16 cellular contexts compared by ENCODE assay signal in the genomic region with DNA sequence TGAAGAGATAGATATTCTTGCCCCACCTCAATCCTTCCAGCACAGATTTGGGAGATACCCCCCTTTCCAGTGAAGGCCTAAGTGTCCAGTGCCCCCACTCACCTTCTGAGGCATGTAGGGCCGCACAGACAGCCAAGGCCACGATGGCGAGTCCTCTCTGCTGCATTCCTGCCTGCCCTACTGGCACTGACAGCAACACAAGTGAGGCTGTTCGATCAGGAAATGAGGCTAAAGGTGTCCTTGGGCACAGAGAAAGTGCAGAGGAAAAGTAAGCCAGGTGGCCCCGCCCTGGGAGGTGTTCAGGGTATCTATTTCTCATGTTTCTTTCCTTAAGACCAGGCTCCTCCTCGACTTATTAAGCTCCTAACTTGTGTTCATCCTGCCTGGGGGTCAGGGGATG. TPM values are rescaled to one million over a fixed set of nuclear protein-coding genes. Genes with fewer than 3 reads are reported as not detected.
DNase-seq lines count a peak whose midpoint lies in the region; ATAC-seq, FAIRE-seq and TF ChIP-seq lines count a peak whose summit lies in the region.
"Had no signal": no experiment of that assay in that cellular context is flagged by ENCODE, and none has a peak within 500 bp of the region (broad histone marks: within the 10 kb centered on the region; RNA-seq: fewer than 3 reads in every experiment).

A gene with protein sequence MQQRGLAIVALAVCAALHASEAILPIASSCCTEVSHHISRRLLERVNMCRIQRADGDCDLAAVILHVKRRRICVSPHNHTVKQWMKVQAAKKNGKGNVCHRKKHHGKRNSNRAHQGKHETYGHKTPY (minus strand): TSS at position 241 of the 400 bp plus-strand sequence. CDS start 75 bp downstream, at position 166.

- H3K4me3 ChIP-seq in K562 (no peak within 1 kb of the TSS), trophoblast cell (ENCODE audit: low read depth, low read length) (no peak within 1 kb of the TSS), OCI-LY7 (ENCODE audit: low read depth, low read length, poor library complexity, severe bottlenecking) (no peak within 1 kb of the TSS)
- H3K4me3 ChIP-seq: SK-N-MC had no signal

- TF ChIP-seq POLR2A in K562 (conservative IDR thresholded peaks at IDR 0.05) = no peak

- no peaks in the 10 kb centered on the region for H3K27me3 ChIP-seq in K562 (ENCODE audit: control insufficient read depth in 2 of 2, insufficient read depth in 2 of 2, low read length in 2 of 2)
- H3K27me3 ChIP-seq in trophoblast cell (ENCODE audit: insufficient read depth, low read length) = no peaks in the 10 kb centered on the region

- H3K23ac ChIP-seq in trophoblast cell (ENCODE audit: low read length) = no peak within 1 kb of the TSS

- H3K79me2 ChIP-seq in K562 (ENCODE audit: control insufficient read depth, insufficient read depth, low read length) (no peaks in the 10 kb centered on the region), trophoblast cell (ENCODE audit: control insufficient read depth, insufficient read depth, low read length, poor library complexity) (no peaks in the 10 kb centered on the region), OCI-LY7 (ENCODE audit: insufficient read depth, low read depth, low read length) (no peaks in the 10 kb centered on the region)

- H3K4me2 ChIP-seq in K562 (ENCODE audit: insufficient read depth, low read length) = no peak within 1 kb of the TSS
- H3K4me2 ChIP-seq in trophoblast cell (ENCODE audit: low read length) = no peak within 1 kb of the TSS
- no peak within 1 kb of the TSS for H3K4me2 ChIP-seq in OCI-LY7 (ENCODE audit: low read length)

- peaks cover 2% of the 10 kb centered on the region for H3K79me1 ChIP-seq in trophoblast cell (ENCODE audit: low read length)

- H3K9me3 Mint-ChIP-seq in T-helper 2 cell treated with Interferon-gamma antibody and Interleukin-4, amounts not matched to agents 5 μg/mL and 100 μg/mL, for 36 hours = no peaks in the 10 kb centered on the region
- peaks cover 0 to 3% (median 0%) of the 10 kb centered on the region in 3 donors for H3K9me3 Mint-ChIP-seq in IgD-negative memory B cell
- H3K9me3 Mint-ChIP-seq in mesothelial cell of epicardium = peaks cover 4% of the 10 kb centered on the region

- H3K4me1 ChIP-seq in K562 (replicated peaks in 1 of 2; ENCODE audit: control insufficient read depth in 2 of 2, insufficient read depth in 2 of 2, low read length in 2 of 2) = peaks cover 13 to 18% of the 10 kb centered on the region in 2 experiments
- H3K4me1 ChIP-seq in trophoblast cell (ENCODE audit: control insufficient read depth in 1 of 2, insufficient read depth in 2 of 2, low read length in 2 of 2) = peaks cover 2 to 9% of the 10 kb centered on the region in 2 experiments
- no peaks in the 10 kb centered on the region for H3K4me1 ChIP-seq in OCI-LY7 (ENCODE audit: insufficient read depth, low read length, poor library complexity, severe bottlenecking)

- H3K14ac ChIP-seq in trophoblast cell (ENCODE audit: low read length) = peak within 1 kb of the TSS; percentile 63

- no peak within 1 kb of the TSS for H4K8ac ChIP-seq in trophoblast cell (ENCODE audit: low read depth, low read length)

- no peaks in the 10 kb centered on the region for H3K9me3 ChIP-seq in K562 (replicated peaks; ENCODE audit: control insufficient read depth, insufficient read depth, low read depth, low read length)
- no peaks in the 10 kb centered on the region for H3K9me3 ChIP-seq in trophoblast cell (ENCODE audit: insufficient read depth, low read depth, low read length)
- H3K9me3 ChIP-seq in OCI-LY7 (ENCODE audit: low read length) = no peaks in the 10 kb centered on the region

- H2BK120ac ChIP-seq in trophoblast cell (ENCODE audit: insufficient read depth, low read length, poor library complexity) = no peak within 1 kb of the TSS

- H4K20me1 ChIP-seq in K562 (replicated peaks; ENCODE audit: control insufficient read depth, insufficient read depth, low read length) = no peaks in the 10 kb centered on the region
- H4K20me1 ChIP-seq in OCI-LY7 (ENCODE audit: insufficient read depth, low read length) = no peaks in the 10 kb centered on the region

- H4K91ac ChIP-seq in trophoblast cell (ENCODE audit: low read depth, low read length) = peak within 1 kb of the TSS; percentile 63

- H2AFZ ChIP-seq in K562 (ENCODE audit: low read depth, low read length) (peak within 1 kb of the TSS; percentile 36; the same call in 1 of the 2 replicates), trophoblast cell (ENCODE audit: insufficient read depth, low read length, poor library complexity) (no peak within 1 kb of the TSS), OCI-LY7 (ENCODE audit: low read length) (no peak within 1 kb of the TSS)

- H3K18ac ChIP-seq in trophoblast cell (ENCODE audit: low read length) = no peak within 1 kb of the TSS

- no peaks in the 10 kb centered on the region for H3K9me2 ChIP-seq in OCI-LY7 (ENCODE audit: insufficient read depth, low read length)

- no peak within 1 kb of the TSS for H3K27ac ChIP-seq in K562 (ENCODE audit: extremely low read depth, low read depth, low read length)
- no peak within 1 kb of the TSS for H3K27ac ChIP-seq in trophoblast cell (ENCODE audit: low read depth, low read length)
- H3K27ac ChIP-seq in OCI-LY7 (ENCODE audit: low read depth, low read length, poor library complexity, severe bottlenecking) = no peak within 1 kb of the TSS
- H3K27ac ChIP-seq: SK-N-MC had no signal

- no peak for DNase-seq in T-helper 2 cell treated with Interferon-gamma antibody and Interleukin-4, amounts not matched to agents 5 μg/mL and 100 μg/mL, for 36 hours (ENCODE audit: low spot score)
- DNase-seq in K562 (ENCODE audit: extremely low read depth in 1 of 4, low spot score in 3 of 4) (no peak), trophoblast cell (no peak), mesothelial cell of epicardium (ENCODE audit: low spot score in 2 of 2, unreplicated experiment in 2 of 2) (no peak), 8988T (no peak), OCI-LY7 (ENCODE audit: low spot score) (no peak)
- DNase-seq: activated CD4-positive, alpha-beta T cell treated with anti-CD3 and anti-CD28 coated beads, Interleukin-2, amount 10 ng/mL, durations not matched to agents 24 days and 14 days; caudate nucleus; HCEC 1CT; NCI-H446 treated with DMSO at 0.1 percent for 48 hours had no signal

- H3K9ac ChIP-seq in K562 (ENCODE audit: insufficient read depth in 1 of 2, low read depth in 2 of 2, low read length in 2 of 2) = no peak within 1 kb of the TSS; a peak in 1 of 4 replicates
- no peak within 1 kb of the TSS for H3K9ac ChIP-seq in trophoblast cell (ENCODE audit: low read length)

- TF ChIP-seq RAD21 in K562 (CRISPR knock-in tag; conservative IDR thresholded peaks at IDR 0.05 in 1 of 2, IDR thresholded peaks at IDR 0.05 in 1 of 2) = no peak

- ATAC-seq in K562 = no peak
- ATAC-seq: esophagus mucosa had no signal

- in situ Hi-C loops in K562 (cut with MboI) = no loop called here

- BruUV-seq in K562 (replicated peaks; lab: Mats Ljungman, UMichigan) = no TSS peak
- no TSS peak for BruUV-seq in OCI-LY7 (replicated peaks; lab: Mats Ljungman, UMichigan)

- intact Hi-C loops in T-helper 2 cell treated with Interferon-gamma antibody and Interleukin-4, amounts not matched to agents 100 ng/mL and 5 ng/mL, for 36 hours (cut with micrococcal nuclease) = no loop called here
- intact Hi-C loops in K562 (cut with micrococcal nuclease) = no loop called here
- intact Hi-C loops in OCI-LY7 (cut with micrococcal nuclease; ENCODE audit: unreplicated experiment) = no loop called here

- H3K4me1 Mint-ChIP-seq in T-helper 2 cell treated with Interferon-gamma antibody and Interleukin-4, amounts not matched to agents 5 μg/mL and 100 μg/mL, for 36 hours (ENCODE audit: low read depth) = no peaks in the 10 kb centered on the region
- H3K4me1 Mint-ChIP-seq in IgD-negative memory B cell = no peaks in the 10 kb centered on the region
- H3K4me1 Mint-ChIP-seq in mesothelial cell of epicardium = no peaks in the 10 kb centered on the region
- H3K4me1 Mint-ChIP-seq: activated CD4-positive, alpha-beta T cell treated with anti-CD3 and anti-CD28 coated beads, Interleukin-2, amount 10 ng/mL, durations not matched to agents 24 days and 14 days had no signal

- no peak within 1 kb of the TSS for H2AK5ac ChIP-seq in trophoblast cell (ENCODE audit: low read length)

- no peak for FAIRE-seq in K562 (lab: Jason Lieb, UNC)
- FAIRE-seq: GM19239 had no signal

- H2BK5ac ChIP-seq in trophoblast cell (ENCODE audit: low read depth, low read length, poor library complexity) = no peak within 1 kb of the TSS

- CTCF ChIA-PET in K562 (lab: Yijun Ruan, JAX; ENCODE audit: low intra/inter-chr PET ratio) (no interaction called here), OCI-LY7 (lab: Charles Lee; ENCODE audit: unreplicated experiment) (no interaction called here)

- TF ChIP-seq EP300 in K562 (IDR thresholded peaks at IDR 0.05; ENCODE audit: low read length) = no peak

- WGBS in K562 (ENCODE audit: insufficient coverage, low coverage, missing lambda C conversion rate) = 55% methylated on average over 6 of the region's 6 CpGs
- no CpG with 5 or more reads among the region's 6 CpGs for WGBS in trophoblast cell (ENCODE audit: extremely low coverage, insufficient coverage, insufficient read length)

- H3K27ac Mint-ChIP-seq in T-helper 2 cell treated with Interferon-gamma antibody and Interleukin-4, amounts not matched to agents 5 μg/mL and 100 μg/mL, for 36 hours = no peak within 1 kb of the TSS
- H3K27ac Mint-ChIP-seq in IgD-negative memory B cell (no peak within 1 kb of the TSS), mesothelial cell of epicardium (no peak within 1 kb of the TSS)
- H3K27ac Mint-ChIP-seq: activated CD4-positive, alpha-beta T cell treated with anti-CD3 and anti-CD28 coated beads, Interleukin-2, amount 10 ng/mL, durations not matched to agents 24 days and 14 days; activated T-helper 1 cell treated with anti-CD3 and anti-CD28 coated beads, Interleukin-12 subunit alpha, Interleukin-12 subunit beta, Interleukin-2, Interleukin-4 antibody, amounts not matched to agents 30 ng/mL and 10 ng/mL and 1 ng/mL, durations not matched to agents 14 hours and 24 hours and 36 hours had no signal

- no peak within 1 kb of the TSS for H3K4me3 Mint-ChIP-seq in T-helper 2 cell treated with Interferon-gamma antibody and Interleukin-4, amounts not matched to agents 5 μg/mL and 100 μg/mL, for 36 hours
- no peak within 1 kb of the TSS for H3K4me3 Mint-ChIP-seq in IgD-negative memory B cell
- no peak within 1 kb of the TSS for H3K4me3 Mint-ChIP-seq in mesothelial cell of epicardium
- H3K4me3 Mint-ChIP-seq: activated CD4-positive, alpha-beta T cell treated with anti-CD3 and anti-CD28 coated beads, Interleukin-2, amount 10 ng/mL, durations not matched to agents 24 days and 14 days; activated T-helper 1 cell treated with anti-CD3 and anti-CD28 coated beads, Interleukin-12 subunit alpha, Interleukin-12 subunit beta, Interleukin-2, Interleukin-4 antibody, amounts not matched to agents 30 ng/mL and 10 ng/mL and 1 ng/mL, durations not matched to agents 14 hours and 24 hours and 36 hours had no signal

- H4K12ac ChIP-seq in trophoblast cell (ENCODE audit: low read depth, low read length) = no peak within 1 kb of the TSS

- H3K36me3 Mint-ChIP-seq in T-helper 2 cell treated with Interferon-gamma antibody and Interleukin-4, amounts not matched to agents 5 μg/mL and 100 μg/mL, for 36 hours (ENCODE audit: low read depth) = no peaks in the 10 kb centered on the region
- H3K36me3 Mint-ChIP-seq in IgD-negative memory B cell (no peaks in the 10 kb centered on the region), mesothelial cell of epicardium (no peaks in the 10 kb centered on the region)

- POLR2A ChIA-PET in K562 (lab: Yijun Ruan, JAX) (interaction anchor here (0.6 to 2.7 kb wide), 7 partner anchors 9 to 374 kb away, joined by 3 to 13 read pairs (median 4); a partner anchor contains a TSS), OCI-LY7 (lab: Charles Lee) (interaction anchor here (0.6 to 2.1 kb wide), 4 partner anchors 9 to 73 kb away, joined by 3 to 7 read pairs (median 4); no protein-coding TSS in a partner anchor)

- H3K9me1 ChIP-seq in K562 (ENCODE audit: control insufficient read depth, insufficient read depth, low read length) = peaks cover 5% of the 10 kb centered on the region

- no peak for TF ChIP-seq CTCF in K562 (IDR thresholded peaks at IDR 0.05 in 2 of 3, conservative IDR thresholded peaks at IDR 0.05 in 1 of 3; ENCODE audit: insufficient read depth in 2 of 3, low read depth in 1 of 3, low read length in 3 of 3)
- no peak for TF ChIP-seq CTCF in mesothelial cell of epicardium (IDR thresholded peaks at IDR 0.05; ENCODE audit: unreplicated experiment)
- no peak for TF ChIP-seq CTCF in OCI-LY7 (conservative IDR thresholded peaks at IDR 0.05; ENCODE audit: low read length)

- peaks cover 3% of the 10 kb centered on the region for H3K27me3 Mint-ChIP-seq in T-helper 2 cell treated with Interferon-gamma antibody and Interleukin-4, amounts not matched to agents 5 μg/mL and 100 μg/mL, for 36 hours (ENCODE audit: low read depth)
- H3K27me3 Mint-ChIP-seq in IgD-negative memory B cell (no peaks in the 10 kb centered on the region), mesothelial cell of epicardium (ENCODE audit: low read depth) (no peaks in the 10 kb centered on the region)

- H3K36me3 ChIP-seq in K562 (ENCODE audit: control insufficient read depth, insufficient read depth, low read length) (no peaks in the 10 kb centered on the region), trophoblast cell (ENCODE audit: control insufficient read depth in 1 of 2, insufficient read depth in 2 of 2, low read length in 2 of 2) (no peaks in the 10 kb centered on the region), OCI-LY7 (ENCODE audit: insufficient read depth, low read length) (no peaks in the 10 kb centered on the region)

- no peak within 1 kb of the TSS for H2BK12ac ChIP-seq in trophoblast cell (ENCODE audit: low read length)

- no peak within 1 kb of the TSS for H3K4ac ChIP-seq in trophoblast cell (ENCODE audit: low read depth, low read length)

RNA-seq across cellular contexts. Expression of the gene that starts here (rescaled TPM):
- 15.2 and 16.4 TPM in 2 replicates for total RNA-seq in T-helper 2 cell treated with Interferon-gamma antibody and Interleukin-4, amounts not matched to agents 100 ng/mL and 5 ng/mL, for 36 hours
- 13.1 TPM for polyA plus RNA-seq in IgD-negative memory B cell
- total RNA-seq in K562 (2011; cell fraction: chromatin; rRNA removed; ENCODE audit: low replicate concordance) = not detected in 2 replicates
- not detected in 2 replicates for total RNA-seq in K562 (2011; cell fraction: nucleolus; rRNA removed)
- not detected in 2 replicates for total RNA-seq in K562 (2011; cell fraction: nucleoplasm; rRNA removed)
- not detected in 2 replicates for total RNA-seq in K562 (2014; rRNA removed)
- not detected in 2 replicates for total RNA-seq in K562 (2014; rRNA removed; fragmentation: Illumina TruSeq; extraction: Trizol)
- not detected in 2 replicates for total RNA-seq in K562 (2015; rRNA removed; fragmentation: Illumina TruSeq; extraction: Trizol)
- not detected in 2 replicates for total RNA-seq in K562 (2021)
- 0.11 TPM in 1 of 2 replicates, not detected in the other for polyA plus RNA-seq in K562 (2011; rRNA removed)
- polyA plus RNA-seq in K562 (2011; cell fraction: cytosol; rRNA removed) = 0.06 TPM in 1 of 2 replicates, not detected in the other
- polyA plus RNA-seq in K562 (2011; cell fraction: nucleus; rRNA removed) = 0.04 TPM in 1 of 2 replicates, not detected in the other
- polyA plus RNA-seq in K562 (2012) = not detected in 2 replicates
- not detected in 2 replicates for polyA plus RNA-seq in K562 (2014; fragmentation: Illumina TruSeq; extraction: Trizol)
- not detected for polyA plus RNA-seq in K562 (2014; fragmentation: Nextera tagmentation; extraction: Ambion mirVana)
- polyA plus RNA-seq in K562 (2014; rRNA removed) = not detected in 2 replicates
- polyA minus RNA-seq in K562 (2011; rRNA and poly(A)+ RNA removed) = not detected in 2 replicates
- polyA minus RNA-seq in K562 (2011; cell fraction: cytosol; rRNA and poly(A)+ RNA removed) = not detected in 2 replicates
- polyA minus RNA-seq in K562 (2011; cell fraction: nucleus; rRNA and poly(A)+ RNA removed) = not detected in 2 replicates
- 0.19 and 0.42 TPM in 2 replicates for polyA plus RNA-seq in trophoblast cell (2013)
- not detected in 3 replicates for total RNA-seq in mesothelial cell of epicardium
- not detected in 2 replicates for total RNA-seq in OCI-LY7 (2014; rRNA removed; shearing (Covaris generic))
- not detected in 2 replicates for total RNA-seq in OCI-LY7 (2022)

Comparison
In these comparisons a context has a peak if more than half of its experiments do, and no peak if none do; other contexts are left out.
1. RNA of the gene that starts here (total RNA-seq): 15.2 to 16.4 TPM in T-helper 2 cell treated with Interferon-gamma antibody and Interleukin-4, amounts not matched to agents 100 ng/mL and 5 ng/mL, for 36 hours; not detected in K562, not detected in mesothelial cell of epicardium and not detected in OCI-LY7; every median in the first group is over 10 times any median in the second.
2. RNA of the gene that starts here (polyA plus RNA-seq): 13.1 TPM in IgD-negative memory B cell (single experiment); 0.04 to 0.11 TPM in K562; every median in the first group is over 10 times any median in the second.